8 cellular contexts compared by ENCODE assay signal in genomic region chr1:211698161-211699026, GRCh38. TPM values are rescaled to one million over a fixed set of nuclear protein-coding genes. Genes with fewer than 3 reads are reported as not detected.
DNase-seq lines count a peak whose midpoint lies in the region; ATAC-seq and TF ChIP-seq lines count a peak whose summit lies in the region.

No MANE protein-coding gene starts in this region.

- in situ Hi-C loops in GM13977 (cut with MboI; ENCODE audit: low pct_unique_long_range_greater_than_20kb, low sequenced_read_pairs, unreplicated experiment): loop anchor here (25.0 kb wide), 1 partner anchor 664 kb away; no protein-coding TSS in a partner anchor

- H3K9me3 ChIP-seq in breast epithelium: no peaks in the 10 kb centered on the region

- intact Hi-C loops in breast epithelium (cut with DNase I; ENCODE audit: low total_unique reads): no loop called here

- no peaks in the 10 kb centered on the region for H3K27me3 ChIP-seq in breast epithelium

- no peak for TF ChIP-seq POLR2A in breast epithelium (IDR thresholded peaks at IDR 0.05)

- DNase-seq in GM13977 (ENCODE audit: low spot score) (peak; percentile 74), NCI-H187 treated with DMSO at 0.1 percent for 48 hours (lab: John Stamatoyannopoulos, UW) (peak; percentile 16), breast epithelium (ENCODE audit: low spot score in 2 of 2) (peak; percentile 66 to 84), inferior parietal cortex (ENCODE audit: extremely low spot score) (peak; percentile 80), NCI-H2227 (lab: John Stamatoyannopoulos, UW; ENCODE audit: unreplicated experiment) (no peak)
- DNase-seq in stimulated activated CD4-positive, alpha-beta T cell treated with anti-CD3 and anti-CD28 coated beads, Interleukin-15, amount 100 ng/mL, for 24 hours: peak; percentile 89

- no peak overlapping the region for H3K27ac ChIP-seq in breast epithelium

- no peaks in the 10 kb centered on the region for H3K36me3 ChIP-seq in breast epithelium

- H3K4me3 ChIP-seq in WI38 (ENCODE audit: low read depth, low read length): no peak overlapping the region
- peak overlapping the region in 1 of 3 donors; percentile 40 for H3K4me3 ChIP-seq in breast epithelium

- TF ChIP-seq CTCF in GM13977 (IDR thresholded peaks at IDR 0.05; ENCODE audit: extremely low read depth, insufficient read depth, missing control alignments) (peak; percentile 99), WI38 (IDR thresholded peaks at IDR 0.05; ENCODE audit: low read depth, low read length) (peak; percentile 97), breast epithelium (IDR thresholded peaks at IDR 0.05) (peak; percentile 79 to 93 (median 90))

- ATAC-seq in HG02798 (IDR thresholded peaks at IDR 0.05; ENCODE audit: poor library complexity, unreplicated experiment): peak; percentile 59

- H3K4me1 ChIP-seq in breast epithelium: no peaks in the 10 kb centered on the region

RNA-seq across cellular contexts. Expression of gene NEK2, which starts 23.0 kb away (rescaled TPM):
- 1 to 10 TPM in 1 of 3 donors, not detected in 2; 1.8 TPM for total RNA-seq in breast epithelium
